8 cellular contexts compared by ENCODE assay signal in genomic region chr9:95316274-95316673, GRCh38. TPM values are rescaled to one million over a fixed set of nuclear protein-coding genes. Genes with fewer than 3 reads are reported as not detected.
DNase-seq lines count a peak whose midpoint lies in the region; ATAC-seq and TF ChIP-seq lines count a peak whose summit lies in the region.

No MANE protein-coding gene starts in this region.

- ATAC-seq in WTC11 (no peak), thoracic aorta (ENCODE audit: insufficient number of reproducible peaks, low FRiP score, low read depth) (no peak)

- peaks cover 33% of the 10 kb centered on the region for H3K4me1 Mint-ChIP-seq in activated CD4-positive, alpha-beta T cell treated with anti-CD3 and anti-CD28 coated beads, Interleukin-2, amount 10 ng/mL, durations not matched to agents 7 days and 5 days
- peaks cover 26% of the 10 kb centered on the region for H3K4me1 Mint-ChIP-seq in WTC11

- H3K9me3 ChIP-seq in iPS-15b (ENCODE audit: control insufficient read depth, insufficient read depth, low read length) (no peaks in the 10 kb centered on the region), thoracic aorta (no peaks in the 10 kb centered on the region)

- H3K27ac ChIP-seq in thoracic aorta: peak overlapping the region in 1 of 2 donors; percentile 40

- H3K4me1 ChIP-seq in iPS-15b (ENCODE audit: control insufficient read depth, insufficient read depth, low read length): peaks cover 8% of the 10 kb centered on the region
- H3K4me1 ChIP-seq in thoracic aorta (ENCODE audit: control insufficient read depth in 1 of 2, low read depth in 2 of 2): peaks cover 0 to 11% of the 10 kb centered on the region in 2 donors

- DNase-seq in activated CD4-positive, alpha-beta T cell treated with anti-CD3 and anti-CD28 coated beads, Interleukin-2, amount 10 ng/mL, durations not matched to agents 7 days and 5 days: no peak
- no peak for DNase-seq in activated CD4-positive, alpha-beta T cell treated with anti-CD3 and anti-CD28 coated beads for 4 hours
- DNase-seq in WTC11 (ENCODE audit: low spot score) (no peak), thoracic aorta (ENCODE audit: low spot score) (no peak), NCI-H524 treated with DMSO at 0.1 percent for 48 hours (lab: John Stamatoyannopoulos, UW) (no peak), middle frontal gyrus (ENCODE audit: extremely low spot score, low spot score) (no peak), NCI-H1417 treated with DMSO at 0.1 percent for 48 hours (lab: John Stamatoyannopoulos, UW) (no peak)

- peak overlapping the region; percentile 95 for H3K27ac Mint-ChIP-seq in activated CD4-positive, alpha-beta T cell treated with anti-CD3 and anti-CD28 coated beads, Interleukin-2, amount 10 ng/mL, durations not matched to agents 7 days and 5 days
- peak overlapping the region; percentile 97 for H3K27ac Mint-ChIP-seq in WTC11

- H3K36me3 Mint-ChIP-seq in activated CD4-positive, alpha-beta T cell treated with anti-CD3 and anti-CD28 coated beads, Interleukin-2, amount 10 ng/mL, durations not matched to agents 7 days and 5 days (ENCODE audit: low read depth): peaks cover 2% of the 10 kb centered on the region
- H3K36me3 Mint-ChIP-seq in WTC11: no peaks in the 10 kb centered on the region

- H3K27me3 ChIP-seq in iPS-15b (ENCODE audit: control insufficient read depth, insufficient read depth, low read length) (no peaks in the 10 kb centered on the region), thoracic aorta (replicated peaks; ENCODE audit: insufficient read depth) (no peaks in the 10 kb centered on the region)

- H3K9me3 Mint-ChIP-seq in activated CD4-positive, alpha-beta T cell treated with anti-CD3 and anti-CD28 coated beads, Interleukin-2, amount 10 ng/mL, durations not matched to agents 7 days and 5 days: no peaks in the 10 kb centered on the region
- H3K9me3 Mint-ChIP-seq in WTC11: no peaks in the 10 kb centered on the region

- no peak for TF ChIP-seq CTCF in WTC11 (IDR thresholded peaks at IDR 0.05)
- no peak for TF ChIP-seq CTCF in thoracic aorta (IDR thresholded peaks at IDR 0.05)

- POLR2A ChIA-PET in activated CD4-positive, alpha-beta T cell treated with anti-CD3 and anti-CD28 coated beads, Interleukin-2, amount 10 ng/mL, durations not matched to agents 7 days and 5 days (lab: Charles Lee): no interaction called here
- POLR2A ChIA-PET in WTC11 (lab: Charles Lee): no interaction called here

- H3K4me3 Mint-ChIP-seq in activated CD4-positive, alpha-beta T cell treated with anti-CD3 and anti-CD28 coated beads, Interleukin-2, amount 10 ng/mL, durations not matched to agents 7 days and 5 days: peak overlapping the region; percentile 85
- H3K4me3 Mint-ChIP-seq in WTC11: peak overlapping the region; percentile 82

- CTCF ChIA-PET in activated CD4-positive, alpha-beta T cell treated with anti-CD3 and anti-CD28 coated beads, Interleukin-2, amount 10 ng/mL, durations not matched to agents 7 days and 5 days (lab: Charles Lee): no interaction called here
- CTCF ChIA-PET in WTC11 (lab: Charles Lee): interaction anchor here (1.0 to 1.1 kb wide), 2 partner anchors 20 to 148 kb away, joined by 3 to 5 read pairs; no protein-coding TSS in a partner anchor

- no peak overlapping the region for H3K9ac ChIP-seq in iPS-15b (ENCODE audit: low read depth, low read length)

- H3K4me3 ChIP-seq in iPS-15b (ENCODE audit: low read depth, low read length): peak overlapping the region; percentile 54
- H3K4me3 ChIP-seq in thoracic aorta: peak overlapping the region; percentile 85

- H3K27me3 Mint-ChIP-seq in activated CD4-positive, alpha-beta T cell treated with anti-CD3 and anti-CD28 coated beads, Interleukin-2, amount 10 ng/mL, durations not matched to agents 7 days and 5 days: peaks cover 13% of the 10 kb centered on the region
- no peaks in the 10 kb centered on the region for H3K27me3 Mint-ChIP-seq in WTC11 (ENCODE audit: low read depth)

- no peaks in the 10 kb centered on the region for H3K36me3 ChIP-seq in iPS-15b (ENCODE audit: control insufficient read depth, insufficient read depth, low read length)
- H3K36me3 ChIP-seq in thoracic aorta: no peaks in the 10 kb centered on the region

TF ChIP-seq in WTC11, 78 proteins besides CTCF, POLR2A, EP300 and RAD21:
- no peak for TF ChIP-seq ETV6 (CRISPR knock-in tag; IDR thresholded peaks at IDR 0.05)
- TF ChIP-seq ERG (CRISPR knock-in tag; IDR thresholded peaks at IDR 0.05): no peak
- TF ChIP-seq ATF6 (CRISPR knock-in tag; IDR thresholded peaks at IDR 0.05): no peak
- no peak for TF ChIP-seq ZNF317 (CRISPR knock-in tag; IDR thresholded peaks at IDR 0.05; ENCODE audit: borderline replicate concordance, low read depth)

RNA-seq across cellular contexts. Expression of gene FANCC, which starts 1.2 kb away (rescaled TPM):
- total RNA-seq in activated CD4-positive, alpha-beta T cell treated with anti-CD3 and anti-CD28 coated beads, Interleukin-2, amount 10 ng/mL, durations not matched to agents 7 days and 5 days: 10 to 100 TPM; 15.4 to 21.5 TPM
- total RNA-seq in WTC11 (2021): 10.9 to 14.3 TPM (median 12.9 TPM) in 3 replicates
- 1 to 10 TPM; 5.7 to 9.6 TPM for total RNA-seq in thoracic aorta
